ENCODE assay signal across 9 cellular contexts in the genomic region with DNA sequence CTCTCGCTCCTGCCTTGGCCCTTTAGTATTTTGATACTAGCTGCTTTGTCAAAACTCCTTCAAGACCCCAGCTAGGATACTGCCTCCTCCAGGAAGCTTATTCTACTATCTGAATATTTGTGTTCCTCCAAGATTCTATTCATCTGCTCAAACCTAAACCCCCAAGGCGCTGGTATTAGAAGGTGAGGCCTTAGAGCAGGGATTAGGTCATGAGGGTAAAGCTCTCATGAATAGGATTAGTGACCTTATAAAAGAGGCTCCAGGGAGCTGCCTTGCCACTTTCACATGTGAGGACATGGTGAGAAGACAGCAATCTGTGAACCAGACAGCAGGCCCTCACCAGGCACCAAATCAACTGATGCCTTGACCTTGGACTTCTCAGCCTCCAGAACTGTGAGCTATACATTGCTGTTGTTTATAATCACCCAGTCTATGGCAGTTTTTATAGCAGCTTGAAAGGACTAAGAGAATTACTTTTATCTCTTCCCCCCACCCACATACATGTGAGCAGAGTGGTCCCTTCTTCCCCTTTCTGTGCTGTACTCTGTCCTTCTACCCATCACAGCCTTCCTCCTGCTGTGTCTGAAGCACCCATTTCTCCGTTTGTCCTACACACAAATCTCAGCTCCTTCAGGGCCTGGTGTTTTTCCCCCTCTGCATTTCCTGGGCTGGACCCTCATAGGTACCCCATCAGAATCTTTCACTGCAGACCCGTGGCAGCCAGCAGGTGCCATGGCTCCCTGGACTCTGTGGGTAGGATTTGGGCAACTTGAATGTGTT. TPM values are rescaled to one million over a fixed set of nuclear protein-coding genes. Genes with fewer than 3 reads are reported as not detected.
A peak's percentile ranks its signal among the peaks of the same experiment; 100 is the strongest.
DNase-seq lines count a peak whose midpoint lies in the region; ATAC-seq and TF ChIP-seq lines count a peak whose summit lies in the region.
"Had no signal": no experiment of that assay in that cellular context is flagged by ENCODE, and none has a peak within 500 bp of the region (broad histone marks: within the 10 kb centered on the region; RNA-seq: fewer than 3 reads in every experiment).

No MANE protein-coding gene starts in this region.

- H3K9me3 Mint-ChIP-seq in activated CD4-positive, alpha-beta T cell treated with anti-CD3 and anti-CD28 coated beads for 36 hours (ENCODE audit: low read depth), result no peaks in the 10 kb centered on the region

- peak overlapping the region; percentile 3 for H3K27ac Mint-ChIP-seq in activated CD4-positive, alpha-beta T cell treated with anti-CD3 and anti-CD28 coated beads for 36 hours

- H2AFZ ChIP-seq in PC-3 (ENCODE audit: low read length), result no peak overlapping the region

- no peak overlapping the region for H3K4me3 Mint-ChIP-seq in activated CD4-positive, alpha-beta T cell treated with anti-CD3 and anti-CD28 coated beads for 36 hours

- H3K27me3 ChIP-seq in PC-3 (ENCODE audit: low read length) (no peaks in the 10 kb centered on the region), subcutaneous abdominal adipose tissue (ENCODE audit: control insufficient read depth in 5 of 5, insufficient read depth in 4 of 5, low read length in 5 of 5) (no peaks in the 10 kb centered on the region)
- H3K27me3 ChIP-seq: neutrophil had no signal

- no peak for DNase-seq in activated CD4-positive, alpha-beta T cell treated with anti-CD3 and anti-CD28 coated beads for 36 hours
- DNase-seq in activated CD4-positive, alpha-beta T cell treated with anti-CD3 and anti-CD28 coated beads, Interleukin-2, amount 50 U/mL, for 1 hour, result no peak
- DNase-seq in PC-3 (no peak), cardiac septum (ENCODE audit: low spot score) (peak; percentile 53), NCI-H526 (lab: John Stamatoyannopoulos, UW) (no peak), mucosa of descending colon (no peak)
- no peak for DNase-seq in stimulated activated naive CD4-positive, alpha-beta T cell treated with Interleukin-2 at 50 U/mL for 16 hours (lab: John Stamatoyannopoulos, UW)

- H3K9me3 ChIP-seq in PC-3 (ENCODE audit: low read length) (no peaks in the 10 kb centered on the region), subcutaneous abdominal adipose tissue (ENCODE audit: control insufficient read depth in 5 of 5, low read length in 5 of 5) (no peaks in the 10 kb centered on the region), mucosa of descending colon (no peaks in the 10 kb centered on the region)
- H3K9me3 ChIP-seq: neutrophil had no signal

- peaks cover 6% of the 10 kb centered on the region for H3K4me1 Mint-ChIP-seq in activated CD4-positive, alpha-beta T cell treated with anti-CD3 and anti-CD28 coated beads for 36 hours

- POLR2A ChIA-PET in activated CD4-positive, alpha-beta T cell treated with anti-CD3 and anti-CD28 coated beads for 36 hours (lab: Charles Lee), result no interaction called here
- POLR2A ChIA-PET in PC-3 (lab: Charles Lee; ENCODE audit: unreplicated experiment), result interaction anchor here (0.6 kb wide), 1 partner anchor 152 kb away, joined by 7 read pairs; no protein-coding TSS in a partner anchor

- intact Hi-C loops in activated CD4-positive, alpha-beta T cell treated with anti-CD3 and anti-CD28 coated beads for 36 hours (cut with DNase I, micrococcal nuclease), result no loop called here
- intact Hi-C loops in PC-3 (cut with micrococcal nuclease), result no loop called here
- intact Hi-C loops in cardiac septum (cut with DNase I), result no loop called here
- intact Hi-C loops in mucosa of descending colon (cut with DNase I, micrococcal nuclease), result no loop called here

- H3K4me2 ChIP-seq in PC-3 (ENCODE audit: low read length), result no peak overlapping the region

- TF ChIP-seq CTCF in PC-3 (conservative IDR thresholded peaks at IDR 0.05; ENCODE audit: low read depth, low read length), result no peak
- TF ChIP-seq CTCF in mucosa of descending colon (IDR thresholded peaks at IDR 0.05), result no peak

- peak overlapping the region; percentile 60 for H3K27ac ChIP-seq in PC-3 (ENCODE audit: low read length)
- peak overlapping the region; percentile 87 for H3K27ac ChIP-seq in subcutaneous abdominal adipose tissue (ENCODE audit: low read depth, low read length)
- H3K27ac ChIP-seq: neutrophil had no signal

- H3K36me3 ChIP-seq in PC-3 (ENCODE audit: low read depth, low read length) (no peaks in the 10 kb centered on the region), subcutaneous abdominal adipose tissue (ENCODE audit: control insufficient read depth in 5 of 5, insufficient read depth in 5 of 5, low read length in 5 of 5) (no peaks in the 10 kb centered on the region), mucosa of descending colon (ENCODE audit: low read depth) (no peaks in the 10 kb centered on the region)
- H3K36me3 ChIP-seq: neutrophil had no signal

- H3K9ac ChIP-seq in PC-3 (ENCODE audit: low read length) (no peak overlapping the region), subcutaneous abdominal adipose tissue (ENCODE audit: low read length in 5 of 5) (peak overlapping the region in 4 of 5 donors; percentile 6 to 46 (median 30))

- H3K4me1 ChIP-seq in PC-3 (ENCODE audit: insufficient read depth, low read length) (peaks cover 45% of the 10 kb centered on the region), subcutaneous abdominal adipose tissue (ENCODE audit: control insufficient read depth in 5 of 5, insufficient read depth in 5 of 5, low read length in 5 of 5) (peaks cover 32 to 89% (median 82%) of the 10 kb centered on the region in 5 donors), mucosa of descending colon (ENCODE audit: low read depth) (no peaks in the 10 kb centered on the region)

- H3K4me3 ChIP-seq in PC-3 (ENCODE audit: low read length), result no peak overlapping the region
- H3K4me3 ChIP-seq in subcutaneous abdominal adipose tissue (ENCODE audit: low read depth in 1 of 5, low read length in 5 of 5), result no peak overlapping the region
- H3K4me3 ChIP-seq in mucosa of descending colon, result no peak overlapping the region

- H3K9me2 ChIP-seq in PC-3 (replicated peaks; ENCODE audit: low read length), result no peaks in the 10 kb centered on the region

- CTCF ChIA-PET in activated CD4-positive, alpha-beta T cell treated with anti-CD3 and anti-CD28 coated beads for 36 hours (lab: Charles Lee), result interaction anchor here (0.9 to 1.1 kb wide), 4 partner anchors 20 to 185 kb away, joined by 3 to 5 read pairs (median 4); no protein-coding TSS in a partner anchor
- CTCF ChIA-PET in PC-3 (lab: Charles Lee), result no interaction called here

- ATAC-seq in activated CD4-positive, alpha-beta T cell treated with anti-CD3 and anti-CD28 coated beads for 36 hours, result no peak
- ATAC-seq in PC-3 (no peak), mucosa of descending colon (no peak)

- no peaks in the 10 kb centered on the region for H3K36me3 Mint-ChIP-seq in activated CD4-positive, alpha-beta T cell treated with anti-CD3 and anti-CD28 coated beads for 36 hours (ENCODE audit: low read depth)

- no peaks in the 10 kb centered on the region for H4K20me1 ChIP-seq in PC-3 (ENCODE audit: low read length)

- peaks cover 3% of the 10 kb centered on the region for H3F3A ChIP-seq in PC-3 (ENCODE audit: low read length, unreplicated experiment)

- no peaks in the 10 kb centered on the region for H3K27me3 Mint-ChIP-seq in activated CD4-positive, alpha-beta T cell treated with anti-CD3 and anti-CD28 coated beads for 36 hours

- no TSS peak for BruUV-seq in PC-3 (replicated peaks; lab: Mats Ljungman, UMichigan)

- no peaks in the 10 kb centered on the region for H3K79me2 ChIP-seq in PC-3 (ENCODE audit: low read length)

RNA-seq across cellular contexts. Expression of gene HS1BP3, which starts 54.5 kb away (rescaled TPM):
- total RNA-seq in activated CD4-positive, alpha-beta T cell treated with anti-CD3 and anti-CD28 coated beads for 36 hours, result 1 to 10 TPM; 6.2 to 7.1 TPM
- total RNA-seq in PC-3 (2014; rRNA removed) (17.8 and 19.6 TPM in 2 replicates), cardiac septum (15.6 TPM), mucosa of descending colon (10 to 100 TPM; 28.8 to 47.0 (median 29.7) TPM)
